Comparison of ENCODE assay signal across 1 cellular context in genomic region chr1:17545354-17545753, GRCh38.
TF ChIP-seq lines count a peak whose summit lies in the region.

No MANE protein-coding gene starts in this region.

TF ChIP-seq in H1, 55 proteins besides CTCF, POLR2A, EP300 and RAD21:
- TF ChIP-seq RFX5 (IDR thresholded peaks at IDR 0.05; ENCODE audit: borderline replicate concordance, low read depth, low read length) (no peak), CHD2 (IDR thresholded peaks at IDR 0.05; ENCODE audit: low read length) (no peak), SAP30 (IDR thresholded peaks at IDR 0.05; ENCODE audit: insufficient read depth, insufficient replicate concordance, low read length) (no peak), SUZ12 (IDR thresholded peaks at IDR 0.05; ENCODE audit: low read length) (no peak), CBX8 (IDR thresholded peaks at IDR 0.05; ENCODE audit: borderline replicate concordance, low read depth, low read length) (no peak), GTF2F1 (IDR thresholded peaks at IDR 0.05; ENCODE audit: borderline replicate concordance, low read depth, low read length) (no peak), BACH1 (IDR thresholded peaks at IDR 0.05; ENCODE audit: low read length) (no peak), SP1 (IDR thresholded peaks at IDR 0.05; ENCODE audit: low read depth, low read length) (no peak), SP4 (IDR thresholded peaks at IDR 0.05; ENCODE audit: low read length) (no peak), RBBP5 (IDR thresholded peaks at IDR 0.05; ENCODE audit: borderline replicate concordance, low read depth, low read length) (no peak), POU5F1 (IDR thresholded peaks at IDR 0.05; ENCODE audit: low read depth, low read length) (no peak), FOSL1 (IDR thresholded peaks at IDR 0.05; ENCODE audit: insufficient read depth, low read depth, low read length) (no peak), TAF1 (IDR thresholded peaks at IDR 0.05; ENCODE audit: low read depth, low read length) (no peak)
- TF ChIP-seq, protein P1, sequence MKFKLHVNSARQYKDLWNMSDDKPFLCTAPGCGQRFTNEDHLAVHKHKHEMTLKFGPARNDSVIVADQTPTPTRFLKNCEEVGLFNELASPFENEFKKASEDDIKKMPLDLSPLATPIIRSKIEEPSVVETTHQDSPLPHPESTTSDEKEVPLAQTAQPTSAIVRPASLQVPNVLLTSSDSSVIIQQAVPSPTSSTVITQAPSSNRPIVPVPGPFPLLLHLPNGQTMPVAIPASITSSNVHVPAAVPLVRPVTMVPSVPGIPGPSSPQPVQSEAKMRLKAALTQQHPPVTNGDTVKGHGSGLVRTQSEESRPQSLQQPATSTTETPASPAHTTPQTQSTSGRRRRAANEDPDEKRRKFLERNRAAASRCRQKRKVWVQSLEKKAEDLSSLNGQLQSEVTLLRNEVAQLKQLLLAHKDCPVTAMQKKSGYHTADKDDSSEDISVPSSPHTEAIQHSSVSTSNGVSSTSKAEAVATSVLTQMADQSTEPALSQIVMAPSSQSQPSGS (IDR thresholded peaks at IDR 0.05; ENCODE audit: low read length), result no peak
- TF ChIP-seq, protein P2, sequence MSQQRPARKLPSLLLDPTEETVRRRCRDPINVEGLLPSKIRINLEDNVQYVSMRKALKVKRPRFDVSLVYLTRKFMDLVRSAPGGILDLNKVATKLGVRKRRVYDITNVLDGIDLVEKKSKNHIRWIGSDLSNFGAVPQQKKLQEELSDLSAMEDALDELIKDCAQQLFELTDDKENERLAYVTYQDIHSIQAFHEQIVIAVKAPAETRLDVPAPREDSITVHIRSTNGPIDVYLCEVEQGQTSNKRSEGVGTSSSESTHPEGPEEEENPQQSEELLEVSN (IDR thresholded peaks at IDR 0.05), result no peak
